In the genomic region with DNA sequence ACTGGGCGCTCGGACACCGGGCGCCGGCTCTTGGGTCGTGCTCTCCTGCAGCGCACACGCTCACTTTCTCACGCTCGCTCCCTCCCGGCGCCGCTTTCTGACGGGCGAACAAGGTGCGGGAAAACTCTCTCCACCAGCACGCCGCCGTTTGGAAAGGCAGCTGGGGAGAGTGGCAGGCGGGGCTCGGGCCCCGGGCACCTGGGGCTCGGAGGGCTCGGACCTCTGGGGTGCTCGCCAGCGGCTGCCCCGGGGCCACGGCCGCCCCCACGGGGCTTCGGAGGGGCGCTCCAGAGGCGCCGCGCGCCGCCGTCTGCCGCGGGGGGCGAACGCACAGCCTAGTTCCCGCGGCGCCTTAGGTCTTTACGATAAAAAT, we compare ENCODE assay signal across 8 cellular contexts. TPM values are rescaled to one million over a fixed set of nuclear protein-coding genes. Genes with fewer than 3 reads are reported as not detected.
DNase-seq lines count a peak whose midpoint lies in the region; ATAC-seq and TF ChIP-seq lines count a peak whose summit lies in the region.

No MANE protein-coding gene starts in this region.

- H3K27me3 ChIP-seq in HUES48 (ENCODE audit: control insufficient read depth, insufficient read depth, low read length) = no peaks in the 10 kb centered on the region

- intact Hi-C loops in mucosa of descending colon (cut with DNase I, micrococcal nuclease) = loop anchor here (10.0 kb wide), 2 partner anchors 93 to 153 kb away; no protein-coding TSS in a partner anchor

- H3K36me3 ChIP-seq in HUES48 (ENCODE audit: control insufficient read depth, insufficient read depth, low read length) (peaks cover 16% of the 10 kb centered on the region), mucosa of descending colon (ENCODE audit: low read depth) (no peaks in the 10 kb centered on the region)

- no peaks in the 10 kb centered on the region for H3K9me3 ChIP-seq in HUES48 (ENCODE audit: control insufficient read depth, insufficient read depth, low read length)
- no peaks in the 10 kb centered on the region for H3K9me3 ChIP-seq in mucosa of descending colon

- ATAC-seq in GM19455 (IDR thresholded peaks at IDR 0.05; ENCODE audit: unreplicated experiment) (peak; percentile 17), mucosa of descending colon (no peak)

- DNase-seq in cardiac fibroblast (ENCODE audit: low read depth in 2 of 2) (no peak), mucosa of descending colon (no peak), HuH-7.5 (ENCODE audit: low spot score) (no peak), SW 1271 (lab: John Stamatoyannopoulos, UW) (no peak), NCI-H2171 treated with DMSO at 0.1 percent for 48 hours (lab: John Stamatoyannopoulos, UW) (no peak)

- no peak for TF ChIP-seq CTCF in C4-2B (conservative IDR thresholded peaks at IDR 0.05)
- TF ChIP-seq CTCF in cardiac fibroblast (IDR thresholded peaks at IDR 0.05; ENCODE audit: low read depth, low read length) = no peak
- TF ChIP-seq CTCF in mucosa of descending colon (IDR thresholded peaks at IDR 0.05) = no peak

- H3K4me3 ChIP-seq in HUES48 (ENCODE audit: low read depth, low read length) = peak overlapping the region; percentile 100
- H3K4me3 ChIP-seq in cardiac fibroblast (replicated peaks in 1 of 2; ENCODE audit: low read depth in 2 of 2, low read length in 2 of 2) = peak overlapping the region; percentile 73 to 85
- peak overlapping the region; percentile 86 for H3K4me3 ChIP-seq in mucosa of descending colon

- peaks cover 30% of the 10 kb centered on the region for H3K4me1 ChIP-seq in HUES48 (ENCODE audit: control insufficient read depth, insufficient read depth, low read length)
- H3K4me1 ChIP-seq in mucosa of descending colon (ENCODE audit: low read depth) = peaks cover 41% of the 10 kb centered on the region

- H3K27ac ChIP-seq in C4-2B (peak overlapping the region; percentile 100), HUES48 (ENCODE audit: low read depth, low read length) (peak overlapping the region; percentile 100)

- peak overlapping the region; percentile 100 for H3K9ac ChIP-seq in HUES48 (ENCODE audit: low read depth, low read length)

RNA-seq across cellular contexts. Expression of a gene that starts 0.4 kb away (rescaled TPM):
- 10 to 100 TPM; 33.7 to 47.9 (median 46.9) TPM for total RNA-seq in mucosa of descending colon
